Comparison of ENCODE assay signal across 10 cellular contexts in genomic region chr20:31706607-31707257, GRCh38. TPM values are rescaled to one million over a fixed set of nuclear protein-coding genes. Genes with fewer than 3 reads are reported as not detected.
DNase-seq lines count a peak whose midpoint lies in the region; ATAC-seq and TF ChIP-seq lines count a peak whose summit lies in the region.
"Had no signal": no experiment of that assay in that cellular context is flagged by ENCODE, and none has a peak within 500 bp of the region (broad histone marks: within the 10 kb centered on the region; RNA-seq: fewer than 3 reads in every experiment).

No MANE protein-coding gene starts in this region.

- H3K36me3 Mint-ChIP-seq in endodermal cell (ENCODE audit: low read depth) = peaks cover 31% of the 10 kb centered on the region

- intact Hi-C loops in A673 (cut with micrococcal nuclease; ENCODE audit: unreplicated experiment) = no loop called here

- peaks cover 75% of the 10 kb centered on the region for H3K79me2 ChIP-seq in Karpas-422 (ENCODE audit: low read length)

- POLR2A ChIA-PET in A673 (lab: Charles Lee; ENCODE audit: low non-redundant PET) = no interaction called here

- H3K4me3 ChIP-seq in A673 (ENCODE audit: low read depth, low read length, poor library complexity, severe bottlenecking) (no peak overlapping the region), Karpas-422 (ENCODE audit: low read length) (no peak overlapping the region), adipocyte (ENCODE audit: low read length) (no peak overlapping the region), lung (no peak overlapping the region), endodermal cell (ENCODE audit: low read length) (no peak overlapping the region)

- H3K9me2 ChIP-seq in Karpas-422 (replicated peaks; ENCODE audit: insufficient read depth, low read length) = no peaks in the 10 kb centered on the region

- no peaks in the 10 kb centered on the region for H3K9me3 Mint-ChIP-seq in endodermal cell

- no TSS peak for BruUV-seq in A673 (replicated peaks; lab: Mats Ljungman, UMichigan)

- H3K9me3 ChIP-seq in A673 (ENCODE audit: low read depth, low read length, poor library complexity, severe bottlenecking) (no peaks in the 10 kb centered on the region), Karpas-422 (ENCODE audit: low read length) (no peaks in the 10 kb centered on the region), adipocyte (ENCODE audit: control insufficient read depth, low read length) (no peaks in the 10 kb centered on the region), lung (ENCODE audit: control insufficient read depth in 2 of 2, insufficient read depth in 1 of 2, low read length in 1 of 2) (no peaks in the 10 kb centered on the region), endodermal cell (ENCODE audit: control insufficient read depth, low read length) (no peaks in the 10 kb centered on the region)

- H3K27ac Mint-ChIP-seq in endodermal cell = no peak overlapping the region

- H3K27ac ChIP-seq in A673 (ENCODE audit: low read depth, low read length, poor library complexity, severe bottlenecking) (peak overlapping the region; percentile 8), Karpas-422 (ENCODE audit: low read length) (peak overlapping the region; percentile 19; the same call in 1 of the 2 replicates), lung (ENCODE audit: low read depth in 1 of 2, low read length in 1 of 2) (peak overlapping the region; percentile 17 to 56), endodermal cell (ENCODE audit: low read depth, low read length) (no peak overlapping the region)

- no peak overlapping the region for H3K4me2 ChIP-seq in Karpas-422 (ENCODE audit: low read depth, low read length, poor library complexity, severe bottlenecking)

- H4K20me1 ChIP-seq in Karpas-422 (ENCODE audit: insufficient read depth, low read depth, low read length) = no peaks in the 10 kb centered on the region

- H2AFZ ChIP-seq in Karpas-422 (ENCODE audit: low read length) = no peak overlapping the region

- H3K27me3 ChIP-seq in A673 (replicated peaks; ENCODE audit: insufficient read depth, low read depth, low read length, poor library complexity) (no peaks in the 10 kb centered on the region), Karpas-422 (ENCODE audit: low read length) (no peaks in the 10 kb centered on the region), adipocyte (replicated peaks; ENCODE audit: control insufficient read depth, insufficient read depth, low read length) (no peaks in the 10 kb centered on the region), lung (ENCODE audit: control insufficient read depth, insufficient read depth) (no peaks in the 10 kb centered on the region), endodermal cell (ENCODE audit: control insufficient read depth, insufficient read depth, low read length, poor library complexity, severe bottlenecking) (no peaks in the 10 kb centered on the region)

- no peak for ATAC-seq in lung (ENCODE audit: insufficient read depth, low FRiP score)

- WGBS in lung, 2 donors = 62 to 70% methylated on average over 2 of the region's 2 CpGs
- 98% methylated on average over 2 of the region's 2 CpGs; no CpG with 5 or more reads in 1 of the 2 experiments for WGBS in endodermal cell (ENCODE audit: insufficient coverage in 1 of 2, insufficient read length in 1 of 2), 2 experiments

- H3K36me3 ChIP-seq in A673 (ENCODE audit: insufficient read depth, low read length, poor library complexity, severe bottlenecking) (peaks cover 20% of the 10 kb centered on the region), Karpas-422 (ENCODE audit: insufficient read depth, low read length) (peaks cover 19% of the 10 kb centered on the region; the same call in 1 of the 2 replicates), adipocyte (ENCODE audit: control insufficient read depth, insufficient read depth, low read length, severe bottlenecking) (peaks cover 70% of the 10 kb centered on the region), lung (ENCODE audit: control insufficient read depth in 2 of 2, insufficient read depth in 2 of 2, low read length in 2 of 2) (peaks cover 9 to 31% of the 10 kb centered on the region in 2 donors), endodermal cell (ENCODE audit: control insufficient read depth, insufficient read depth, low read length) (peaks cover 32% of the 10 kb centered on the region)

- CTCF ChIA-PET in A673 (lab: Charles Lee) = no interaction called here

- no peaks in the 10 kb centered on the region for H3K27me3 Mint-ChIP-seq in endodermal cell (ENCODE audit: insufficient read depth)

- H3K4me3 Mint-ChIP-seq in endodermal cell = no peak overlapping the region

- peaks cover 40% of the 10 kb centered on the region for H3K4me1 Mint-ChIP-seq in endodermal cell

- H3K4me1 ChIP-seq in A673 (ENCODE audit: insufficient read depth, low read length, poor library complexity, severe bottlenecking) (peaks cover 18% of the 10 kb centered on the region), Karpas-422 (ENCODE audit: low read length) (peaks cover 33% of the 10 kb centered on the region), adipocyte (ENCODE audit: control insufficient read depth, insufficient read depth, low read length) (peaks cover 53% of the 10 kb centered on the region), lung (ENCODE audit: control insufficient read depth in 2 of 2, insufficient read depth in 2 of 2, low read length in 2 of 2) (peaks cover 49 to 51% of the 10 kb centered on the region in 2 donors), endodermal cell (ENCODE audit: control insufficient read depth, insufficient read depth, low read length) (peaks cover 25% of the 10 kb centered on the region)

- H3K9ac ChIP-seq in Karpas-422 (ENCODE audit: low read length) = no peak overlapping the region
- peak overlapping the region; percentile 9 for H3K9ac ChIP-seq in adipocyte (ENCODE audit: low read length)
- no peak overlapping the region for H3K9ac ChIP-seq in endodermal cell (ENCODE audit: extremely low read depth, low read length, poor library complexity, severe bottlenecking)

- DNase-seq in A673 (ENCODE audit: low spot score) (no peak), Karpas-422 (no peak), adipocyte (ENCODE audit: low read depth) (no peak), lung (ENCODE audit: low spot score) (peak; percentile 84), DMS153 treated with DMSO at 0.1 percent for 48 hours (lab: John Stamatoyannopoulos, UW; ENCODE audit: unreplicated experiment) (no peak), COR-L47 (lab: John Stamatoyannopoulos, UW) (no peak), NCI-H1417 (lab: John Stamatoyannopoulos, UW) (no peak), endodermal cell (no peak)
- DNase-seq: central memory CD4-positive, alpha-beta T cell; NCI-H526 treated with DMSO at 0.1 percent for 48 hours had no signal

- TF ChIP-seq CTCF in A673 (conservative IDR thresholded peaks at IDR 0.05; ENCODE audit: low read depth, low read length) (no peak), lung (IDR thresholded peaks at IDR 0.05; ENCODE audit: control extremely low read depth, extremely low read depth) (no peak), endodermal cell (conservative IDR thresholded peaks at IDR 0.05) (no peak)

RNA-seq across cellular contexts. Expression of gene BCL2L1, which starts 15.9 kb away (rescaled TPM):
- total RNA-seq in A673 (2021) (44.5 and 47.8 TPM in 2 replicates), lung (100 to 1,000 TPM; 113 to 150 TPM), endodermal cell (10 to 100 TPM; 60.3 to 89.5 TPM)
- total RNA-seq in Karpas-422 (2014; rRNA removed; shearing (Covaris generic); ENCODE audit: low replicate concordance) = 41.0 and 56.1 TPM in 2 replicates
- polyA plus RNA-seq in lung = 100 to 1,000 TPM; 107 to 120 TPM
- polyA plus RNA-seq in endodermal cell (2013, experiment 1 of 2) = 46.6 TPM
- 43.2 TPM for polyA plus RNA-seq in endodermal cell (2013, experiment 2 of 2)

RNA-seq across cellular contexts. Expression of gene TPX2, which starts 32.4 kb away (rescaled TPM):
- 187 and 189 TPM in 2 replicates for total RNA-seq in A673 (2021)
- total RNA-seq in Karpas-422 (2014; rRNA removed; shearing (Covaris generic); ENCODE audit: low replicate concordance) = 54.0 and 55.5 TPM in 2 replicates
- total RNA-seq in lung = 1 to 10 TPM; 1.6 to 6.5 TPM
- 1 to 10 TPM; 2.0 to 2.1 TPM for polyA plus RNA-seq in lung
- total RNA-seq in endodermal cell = 100 to 1,000 TPM; 108 to 118 TPM
- 137 TPM for polyA plus RNA-seq in endodermal cell (2013, experiment 1 of 2)
- 134 TPM for polyA plus RNA-seq in endodermal cell (2013, experiment 2 of 2)
